13 cellular contexts compared by ENCODE assay signal in the genomic region with DNA sequence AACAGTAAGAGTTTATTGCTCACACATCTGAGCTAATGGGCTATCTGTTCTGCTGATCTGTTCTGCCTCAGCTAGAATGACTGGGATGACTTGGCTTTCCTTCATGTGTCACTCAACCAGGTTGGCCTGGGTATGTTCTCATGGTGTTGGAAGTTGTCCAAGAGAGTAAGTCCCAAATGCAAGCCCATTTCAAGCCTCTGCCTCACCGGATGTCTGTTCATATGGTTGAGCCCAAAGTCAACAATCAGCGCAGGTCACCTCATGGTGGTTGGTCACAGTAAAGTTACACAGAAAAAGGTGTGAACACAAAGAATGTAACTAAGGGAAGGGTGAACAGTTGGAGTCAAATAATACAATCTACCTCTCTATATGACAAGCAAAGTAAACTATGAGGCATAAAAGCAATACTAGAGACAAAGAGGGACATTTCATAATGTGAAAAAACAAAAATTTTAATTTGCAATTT. TPM values are rescaled to one million over a fixed set of nuclear protein-coding genes. Genes with fewer than 3 reads are reported as not detected.
DNase-seq lines count a peak whose midpoint lies in the region; TF ChIP-seq lines count a peak whose summit lies in the region.
"Had no signal": no experiment of that assay in that cellular context is flagged by ENCODE, and none has a peak within 500 bp of the region (broad histone marks: within the 10 kb centered on the region; RNA-seq: fewer than 3 reads in every experiment).

No MANE protein-coding gene starts in this region.

- no peaks in the 10 kb centered on the region for H3K36me3 ChIP-seq in OCI-LY3 (replicated peaks; ENCODE audit: low read depth, low read length)

- H3K79me2 ChIP-seq in OCI-LY3 (ENCODE audit: low read length), result no peaks in the 10 kb centered on the region

- no peak overlapping the region for H3K4me3 ChIP-seq in OCI-LY3 (ENCODE audit: low read length)

- no peaks in the 10 kb centered on the region for H3K36me3 Mint-ChIP-seq in activated T-helper 2 cell treated with anti-CD3 and anti-CD28 coated beads, Interferon-gamma antibody, Interleukin-2, Interleukin-4, amounts not matched to agents 10 μg/mL and 5 μg/mL and 100 μg/mL, durations not matched to agents 14 hours and 24 hours and 36 hours (ENCODE audit: low read depth)
- H3K36me3 Mint-ChIP-seq in T-helper 2 cell treated with Interferon-gamma antibody and Interleukin-4, amounts not matched to agents 5 μg/mL and 100 μg/mL, for 36 hours (ENCODE audit: low read depth), result no peaks in the 10 kb centered on the region
- H3K36me3 Mint-ChIP-seq: IgD-negative memory B cell had no signal

- DNase-seq in A172 (ENCODE audit: low spot score) (peak; percentile 10), H4 (ENCODE audit: low spot score) (peak; percentile 10), epithelial cell of prostate (ENCODE audit: low read depth, low spot score) (peak; percentile 98), GM20000 (ENCODE audit: low spot score) (no peak), posterior vena cava (ENCODE audit: low spot score) (no peak)
- no peak for DNase-seq in activated T-helper 2 cell treated with anti-CD3 and anti-CD28 coated beads, Interferon-gamma antibody, Interleukin-2, Interleukin-4, amounts not matched to agents 10 μg/mL and 5 μg/mL and 100 μg/mL, durations not matched to agents 14 hours and 24 hours and 36 hours (ENCODE audit: low spot score)
- DNase-seq in T-helper 2 cell treated with Interferon-gamma antibody and Interleukin-4, amounts not matched to agents 5 μg/mL and 100 μg/mL, for 36 hours (ENCODE audit: low spot score), result no peak
- DNase-seq: SIG-M5; stimulated activated CD4-positive, alpha-beta T cell treated with anti-CD3 and anti-CD28 coated beads, Interleukin-2, amount 100 ng/mL, for 48 hours; stimulated activated naive CD4-positive, alpha-beta T cell treated with Interleukin-2 at 50 U/mL for 16 hours had no signal

- H2AFZ ChIP-seq in OCI-LY3 (ENCODE audit: low read depth, low read length), result peak overlapping the region; percentile 2; the same call in 1 of the 2 replicates

- H3K4me1 Mint-ChIP-seq in activated T-helper 2 cell treated with anti-CD3 and anti-CD28 coated beads, Interferon-gamma antibody, Interleukin-2, Interleukin-4, amounts not matched to agents 10 μg/mL and 5 μg/mL and 100 μg/mL, durations not matched to agents 14 hours and 24 hours and 36 hours (ENCODE audit: low read depth), result peaks cover under 1% of the 10 kb centered on the region
- H3K4me1 Mint-ChIP-seq in T-helper 2 cell treated with Interferon-gamma antibody and Interleukin-4, amounts not matched to agents 5 μg/mL and 100 μg/mL, for 36 hours (ENCODE audit: low read depth), result peaks cover 3% of the 10 kb centered on the region

- peaks cover 15% of the 10 kb centered on the region for H3K4me1 ChIP-seq in OCI-LY3 (ENCODE audit: low read length)

- H3K4me2 ChIP-seq in OCI-LY3 (ENCODE audit: low read length), result no peak overlapping the region

- TF ChIP-seq CTCF in OCI-LY3 (IDR thresholded peaks at IDR 0.05; ENCODE audit: low read depth, low read length) (no peak), GM20000 (IDR thresholded peaks at IDR 0.05; ENCODE audit: extremely low read depth, missing control alignments) (no peak)

- no peak overlapping the region for H3K27ac Mint-ChIP-seq in activated T-helper 2 cell treated with anti-CD3 and anti-CD28 coated beads, Interferon-gamma antibody, Interleukin-2, Interleukin-4, amounts not matched to agents 10 μg/mL and 5 μg/mL and 100 μg/mL, durations not matched to agents 14 hours and 24 hours and 36 hours
- no peak overlapping the region for H3K27ac Mint-ChIP-seq in T-helper 2 cell treated with Interferon-gamma antibody and Interleukin-4, amounts not matched to agents 5 μg/mL and 100 μg/mL, for 36 hours
- H3K27ac Mint-ChIP-seq: IgD-negative memory B cell had no signal

- H3K27ac ChIP-seq in OCI-LY3 (ENCODE audit: low read length) (no peak overlapping the region), epithelial cell of prostate (peak overlapping the region; percentile 94)

- H3K27me3 Mint-ChIP-seq in activated T-helper 2 cell treated with anti-CD3 and anti-CD28 coated beads, Interferon-gamma antibody, Interleukin-2, Interleukin-4, amounts not matched to agents 10 μg/mL and 5 μg/mL and 100 μg/mL, durations not matched to agents 14 hours and 24 hours and 36 hours (ENCODE audit: low read depth), result peaks cover 1% of the 10 kb centered on the region
- no peaks in the 10 kb centered on the region for H3K27me3 Mint-ChIP-seq in T-helper 2 cell treated with Interferon-gamma antibody and Interleukin-4, amounts not matched to agents 5 μg/mL and 100 μg/mL, for 36 hours (ENCODE audit: low read depth)
- H3K27me3 Mint-ChIP-seq: IgD-negative memory B cell had no signal

- no peaks in the 10 kb centered on the region for H3K27me3 ChIP-seq in OCI-LY3 (ENCODE audit: low read depth, low read length)

- intact Hi-C loops in activated T-helper 2 cell treated with anti-CD3 and anti-CD28 coated beads, Interferon-gamma antibody, Interleukin-2, Interleukin-4, amounts not matched to agents 10 μg/mL and 5 μg/mL and 100 μg/mL, durations not matched to agents 14 hours and 24 hours and 36 hours (cut with micrococcal nuclease), result no loop called here
- intact Hi-C loops in posterior vena cava (cut with DNase I), result no loop called here

- no peaks in the 10 kb centered on the region for H3K9me3 Mint-ChIP-seq in activated T-helper 2 cell treated with anti-CD3 and anti-CD28 coated beads, Interferon-gamma antibody, Interleukin-2, Interleukin-4, amounts not matched to agents 10 μg/mL and 5 μg/mL and 100 μg/mL, durations not matched to agents 14 hours and 24 hours and 36 hours
- no peaks in the 10 kb centered on the region for H3K9me3 Mint-ChIP-seq in T-helper 2 cell treated with Interferon-gamma antibody and Interleukin-4, amounts not matched to agents 5 μg/mL and 100 μg/mL, for 36 hours

- H3K9ac ChIP-seq in OCI-LY3 (ENCODE audit: low read length), result no peak overlapping the region

- no peaks in the 10 kb centered on the region for H4K20me1 ChIP-seq in OCI-LY3 (ENCODE audit: insufficient read depth, low read length)

- H3K4me3 Mint-ChIP-seq in activated T-helper 2 cell treated with anti-CD3 and anti-CD28 coated beads, Interferon-gamma antibody, Interleukin-2, Interleukin-4, amounts not matched to agents 10 μg/mL and 5 μg/mL and 100 μg/mL, durations not matched to agents 14 hours and 24 hours and 36 hours (ENCODE audit: low read depth), result no peak overlapping the region
- no peak overlapping the region for H3K4me3 Mint-ChIP-seq in T-helper 2 cell treated with Interferon-gamma antibody and Interleukin-4, amounts not matched to agents 5 μg/mL and 100 μg/mL, for 36 hours
- H3K4me3 Mint-ChIP-seq: IgD-negative memory B cell had no signal

- H3K9me3 ChIP-seq in OCI-LY3 (ENCODE audit: insufficient read depth, low read length), result no peaks in the 10 kb centered on the region

RNA-seq across cellular contexts. Expression of gene GDPD4, which starts 1.9 kb away (rescaled TPM):
- not detected in 2 replicates for total RNA-seq in A172 (2014; rRNA removed; shearing (Covaris generic))
- not detected in 2 replicates for total RNA-seq in H4 (2014; rRNA removed; shearing (Covaris generic))
- not detected in 2 replicates for total RNA-seq in activated T-helper 2 cell treated with anti-CD3 and anti-CD28 coated beads, Interferon-gamma antibody, Interleukin-2, Interleukin-4, amounts not matched to agents 10 μg/mL and 5 μg/mL and 100 μg/mL, durations not matched to agents 14 hours and 24 hours and 36 hours
- total RNA-seq in posterior vena cava, result not detected
- total RNA-seq: frontal cortex had no signal

Comparison
In these comparisons a context has a peak if more than half of its experiments do, and no peak if none do; other contexts are left out.
1. DNase-seq: peak in A172 (single experiment), H4 (single experiment) and epithelial cell of prostate (single experiment); none in GM20000 (single experiment), activated T-helper 2 cell treated with anti-CD3 and anti-CD28 coated beads, Interferon-gamma antibody, Interleukin-2, Interleukin-4, amounts not matched to agents 10 μg/mL and 5 μg/mL and 100 μg/mL, durations not matched to agents 14 hours and 24 hours and 36 hours (single experiment), posterior vena cava (single experiment) and T-helper 2 cell treated with Interferon-gamma antibody and Interleukin-4, amounts not matched to agents 5 μg/mL and 100 μg/mL, for 36 hours (single experiment).